Comparison of ENCODE assay signal across 7 cellular contexts in genomic region chr3:128383316-128384235, GRCh38.
DNase-seq lines count a peak whose midpoint lies in the region; ATAC-seq and TF ChIP-seq lines count a peak whose summit lies in the region.

No MANE protein-coding gene starts in this region.

- no peaks in the 10 kb centered on the region for H3K27me3 ChIP-seq in H9 (ENCODE audit: insufficient read depth, low read length)

- WGBS in H9 (ENCODE audit: extremely low coverage, insufficient read length, low lambda C conversion rate): no CpG with 5 or more reads among the region's 11 CpGs

- H3K56ac ChIP-seq in H9 (ENCODE audit: insufficient read length, low read depth, low read length): no peak overlapping the region

- H2AFZ ChIP-seq in H9 (ENCODE audit: low read length): no peak overlapping the region

- no peaks in the 10 kb centered on the region for H3K9me3 ChIP-seq in H9 (ENCODE audit: control insufficient read depth, low read depth, low read length)

- DNase-seq in H9 (no peak), NCI-H2029 treated with DMSO at 0.1 percent for 48 hours (lab: John Stamatoyannopoulos, UW) (peak; percentile 53), iPS-NIHi11 (ENCODE audit: low spot score) (peak; percentile 70)
- peak; percentile 61 for DNase-seq in activated gamma-delta T cell treated with anti-CD3 and anti-CD28 coated beads, Interleukin-2, amount 50 U/mL, for 16 hours (ENCODE audit: low read depth)
- DNase-seq in stimulated activated CD8-positive, alpha-beta memory T cell treated with anti-CD3 and anti-CD28 coated beads, Interleukin-12 subunit alpha, Interleukin-12 subunit beta, amount 100 ng/mL, for 4 hours (ENCODE audit: low read depth): peak; percentile 52
- no peak for DNase-seq in T-helper 2 cell treated with Interferon-gamma antibody and Interleukin-4, amounts not matched to agents 5 μg/mL and 100 μg/mL, for 36 hours (ENCODE audit: low spot score)

- H3T11ph ChIP-seq in H9 (ENCODE audit: low read length): no peak overlapping the region

- H3K4me1 ChIP-seq in H9 (ENCODE audit: insufficient read depth, low read length): no peaks in the 10 kb centered on the region

- H3K4ac ChIP-seq in H9 (ENCODE audit: low read depth, low read length): no peak overlapping the region

- H3K36me3 Mint-ChIP-seq in H9 (ENCODE audit: insufficient read depth in 1 of 3, low read depth in 3 of 3): no peaks in the 10 kb centered on the region
- H3K36me3 Mint-ChIP-seq in T-helper 2 cell treated with Interferon-gamma antibody and Interleukin-4, amounts not matched to agents 5 μg/mL and 100 μg/mL, for 36 hours (ENCODE audit: low read depth): no peaks in the 10 kb centered on the region

- no peaks in the 10 kb centered on the region for H3K9me3 Mint-ChIP-seq in H9
- H3K9me3 Mint-ChIP-seq in T-helper 2 cell treated with Interferon-gamma antibody and Interleukin-4, amounts not matched to agents 5 μg/mL and 100 μg/mL, for 36 hours: no peaks in the 10 kb centered on the region

- H3K79me2 ChIP-seq in H9 (ENCODE audit: insufficient read depth, low read length): no peaks in the 10 kb centered on the region

- no peaks in the 10 kb centered on the region for H3K23me2 ChIP-seq in H9 (ENCODE audit: insufficient read length, low read depth, low read length, poor library complexity, severe bottlenecking)

- no peak overlapping the region for H3K18ac ChIP-seq in H9 (ENCODE audit: insufficient read length, low read depth, low read length)

- no peaks in the 10 kb centered on the region for H4K20me1 ChIP-seq in H9 (ENCODE audit: control insufficient read depth, insufficient read depth, insufficient read length)

- no peak overlapping the region for H3K23ac ChIP-seq in H9 (ENCODE audit: insufficient read length, low read depth, low read length)

- H2BK120ac ChIP-seq in H9 (ENCODE audit: low read depth, low read length, poor library complexity, severe bottlenecking): no peak overlapping the region

- no peak overlapping the region for H3K9ac ChIP-seq in H9 (ENCODE audit: extremely low read depth, insufficient read length, low read length)

- H3K14ac ChIP-seq in H9 (ENCODE audit: insufficient read depth, low read length): peak overlapping the region; percentile 63; the same call in 1 of the 2 replicates

- no peak for TF ChIP-seq CTCF in H9 (conservative IDR thresholded peaks at IDR 0.05)

- H3K4me2 ChIP-seq in H9 (ENCODE audit: insufficient read depth, insufficient read length, low read length): no peak overlapping the region

- H2BK15ac ChIP-seq in H9 (ENCODE audit: low read depth, low read length): no peak overlapping the region

- H2AK5ac ChIP-seq in H9 (ENCODE audit: insufficient read length, low read length): no peak overlapping the region

- no peak overlapping the region for H4K91ac ChIP-seq in H9 (ENCODE audit: insufficient read length, low read depth, low read length)

- H3K4me1 Mint-ChIP-seq in H9: peaks cover 4 to 5% of the 10 kb centered on the region in 2 experiments
- no peaks in the 10 kb centered on the region for H3K4me1 Mint-ChIP-seq in T-helper 2 cell treated with Interferon-gamma antibody and Interleukin-4, amounts not matched to agents 5 μg/mL and 100 μg/mL, for 36 hours (ENCODE audit: low read depth)

- H4K5ac ChIP-seq in H9 (ENCODE audit: insufficient read length, low read depth, low read length): no peak overlapping the region

- H4K8ac ChIP-seq in H9 (replicated peaks; ENCODE audit: insufficient read length, low read depth, low read length): no peak overlapping the region

- H3K79me1 ChIP-seq in H9 (ENCODE audit: insufficient read depth, low read depth, low read length, poor library complexity, severe bottlenecking): no peaks in the 10 kb centered on the region

- H2BK20ac ChIP-seq in H9 (ENCODE audit: low read depth, low read length, poor library complexity, severe bottlenecking): no peak overlapping the region

- H3K27ac Mint-ChIP-seq in H9: peak overlapping the region in 1 of 3 experiments; percentile 74; a peak in 3 of 7 replicates
- no peak overlapping the region for H3K27ac Mint-ChIP-seq in T-helper 2 cell treated with Interferon-gamma antibody and Interleukin-4, amounts not matched to agents 5 μg/mL and 100 μg/mL, for 36 hours

- no peak for ATAC-seq in GM21360 (IDR thresholded peaks at IDR 0.05; ENCODE audit: unreplicated experiment)

- no peak overlapping the region for H3K27ac ChIP-seq in H9 (ENCODE audit: insufficient read length, low read depth, low read length)

- no peak overlapping the region for H3K4me3 Mint-ChIP-seq in H9
- no peak overlapping the region for H3K4me3 Mint-ChIP-seq in T-helper 2 cell treated with Interferon-gamma antibody and Interleukin-4, amounts not matched to agents 5 μg/mL and 100 μg/mL, for 36 hours

- H3K27me3 Mint-ChIP-seq in H9 (ENCODE audit: low read depth): no peaks in the 10 kb centered on the region
- no peaks in the 10 kb centered on the region for H3K27me3 Mint-ChIP-seq in T-helper 2 cell treated with Interferon-gamma antibody and Interleukin-4, amounts not matched to agents 5 μg/mL and 100 μg/mL, for 36 hours (ENCODE audit: low read depth)

- no peak overlapping the region for H2BK5ac ChIP-seq in H9 (ENCODE audit: insufficient read length, low read length)

- H2BK12ac ChIP-seq in H9 (ENCODE audit: insufficient read length, low read depth, low read length): no peak overlapping the region

Comparison
In these comparisons a context has a peak if more than half of its experiments do, and no peak if none do; other contexts are left out.
1. DNase-seq: peak in NCI-H2029 treated with DMSO at 0.1 percent for 48 hours (single experiment), activated gamma-delta T cell treated with anti-CD3 and anti-CD28 coated beads, Interleukin-2, amount 50 U/mL, for 16 hours (single experiment), iPS-NIHi11 (single experiment) and stimulated activated CD8-positive, alpha-beta memory T cell treated with anti-CD3 and anti-CD28 coated beads, Interleukin-12 subunit alpha, Interleukin-12 subunit beta, amount 100 ng/mL, for 4 hours (single experiment); none in H9 (single experiment) and T-helper 2 cell treated with Interferon-gamma antibody and Interleukin-4, amounts not matched to agents 5 μg/mL and 100 μg/mL, for 36 hours (single experiment).